Comparison of ENCODE assay signal across 1 cellular context in genomic region chr9:71628247-71628646, GRCh38.
TF ChIP-seq lines count a peak whose summit lies in the region.

No MANE protein-coding gene starts in this region.

TF ChIP-seq in SK-N-SH, 30 proteins besides CTCF, POLR2A, EP300 and RAD21 (continued from another document):
- TF ChIP-seq REST (IDR thresholded peaks at IDR 0.05; ENCODE audit: low read depth, low read length) (no peak), NFIC (IDR thresholded peaks at IDR 0.05; ENCODE audit: borderline replicate concordance) (no peak), PBX3 (IDR thresholded peaks at IDR 0.05) (no peak), MEF2A (IDR thresholded peaks at IDR 0.05; ENCODE audit: borderline replicate concordance, low read depth) (no peak), FOXJ3 (CRISPR knock-in tag; IDR thresholded peaks at IDR 0.05) (no peak), GATA2 (CRISPR knock-in tag; IDR thresholded peaks at IDR 0.05) (no peak)
